22 cellular contexts compared by ENCODE assay signal in the genomic region with DNA sequence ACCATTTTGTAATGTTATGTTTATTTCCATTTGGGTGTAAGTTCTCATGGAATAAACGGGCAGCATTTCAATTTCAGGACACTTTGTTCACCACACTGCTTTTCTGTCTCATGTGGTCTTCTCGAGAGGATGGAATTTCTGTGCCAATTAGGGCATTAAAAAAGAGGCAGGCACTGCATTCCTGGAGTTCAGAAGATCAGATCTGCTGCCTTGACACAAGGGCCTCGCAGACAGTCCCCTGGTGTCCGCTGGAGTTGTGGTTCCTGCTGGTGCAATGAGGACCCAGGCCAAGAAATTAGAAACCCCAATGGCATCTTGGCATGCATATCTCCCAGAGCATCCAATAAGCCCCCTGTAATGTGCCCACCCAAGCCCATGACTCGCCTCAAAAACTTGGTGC.
DNase-seq lines count a peak whose midpoint lies in the region; TF ChIP-seq lines count a peak whose summit lies in the region.
"Had no signal": no experiment of that assay in that cellular context is flagged by ENCODE, and none has a peak within 500 bp of the region (broad histone marks: within the 10 kb centered on the region; RNA-seq: fewer than 3 reads in every experiment).

No MANE protein-coding gene starts in this region.

- H3K36me3 ChIP-seq in esophagus muscularis mucosa, result no peaks in the 10 kb centered on the region
- H3K36me3 ChIP-seq: BLaER1 treated with 17β-estradiol and CSF1 and Interleukin-3, amounts not matched to agents 10 nM and 100 nM had no signal

- peak; percentile 24 for DNase-seq in activated CD4-positive, alpha-beta T cell treated with anti-CD3 and anti-CD28 coated beads, Interleukin-2, amount 10 ng/mL, durations not matched to agents 24 days and 14 days
- DNase-seq in activated CD4-positive, alpha-beta T cell treated with anti-CD3 and anti-CD28 coated beads, Interleukin-2, amount 50 U/mL, for 48 hours, result no peak
- DNase-seq in esophagus muscularis mucosa (ENCODE audit: extremely low spot score), result peak; percentile 64
- no peak for DNase-seq in NCI-H1694 treated with DMSO at 0.1 percent for 48 hours (lab: John Stamatoyannopoulos, UW)
- DNase-seq in germinal center (ENCODE audit: low spot score), result no peak
- DNase-seq: AML-193; CD4-positive, alpha-beta T cell; CD8-positive, alpha-beta memory T cell; COR-L47; DMS 273 treated with DMSO at 0.1 percent for 48 hours; DMS153; DMS53; DMS79; DND-41; EL; GDM1 had no signal

- H3K27me3 Mint-ChIP-seq in activated CD4-positive, alpha-beta T cell treated with anti-CD3 and anti-CD28 coated beads, Interleukin-2, amount 10 ng/mL, durations not matched to agents 24 days and 14 days, result peaks cover 20% of the 10 kb centered on the region
- H3K27me3 Mint-ChIP-seq: CD4-positive, alpha-beta T cell had no signal

- TF ChIP-seq EP300 in esophagus muscularis mucosa (IDR thresholded peaks at IDR 0.05), result no peak

- intact Hi-C loops in activated CD4-positive, alpha-beta T cell treated with anti-CD3 and anti-CD28 coated beads, Interleukin-2, amount 10 ng/mL, durations not matched to agents 24 days and 14 days (cut with micrococcal nuclease), result no loop called here
- intact Hi-C loops in esophagus muscularis mucosa (cut with DNase I), result no loop called here

- H3K27me3 ChIP-seq in esophagus muscularis mucosa, result no peaks in the 10 kb centered on the region
- H3K27me3 ChIP-seq: BLaER1 treated with 17β-estradiol and CSF1 and Interleukin-3, amounts not matched to agents 10 nM and 100 nM had no signal

- H3K9me3 Mint-ChIP-seq in activated CD4-positive, alpha-beta T cell treated with anti-CD3 and anti-CD28 coated beads, Interleukin-2, amount 10 ng/mL, durations not matched to agents 24 days and 14 days, result no peaks in the 10 kb centered on the region
- H3K9me3 Mint-ChIP-seq: CD4-positive, alpha-beta T cell had no signal

- no peak overlapping the region for H3K4me3 Mint-ChIP-seq in activated CD4-positive, alpha-beta T cell treated with anti-CD3 and anti-CD28 coated beads, Interleukin-2, amount 10 ng/mL, durations not matched to agents 24 days and 14 days
- H3K4me3 Mint-ChIP-seq: B cell; CD4-positive, alpha-beta T cell; CD8-positive, alpha-beta memory T cell had no signal

- no peaks in the 10 kb centered on the region for H3K4me1 Mint-ChIP-seq in activated CD4-positive, alpha-beta T cell treated with anti-CD3 and anti-CD28 coated beads, Interleukin-2, amount 10 ng/mL, durations not matched to agents 24 days and 14 days
- H3K4me1 Mint-ChIP-seq: B cell; CD8-positive, alpha-beta memory T cell had no signal

- no peak overlapping the region for H3K27ac ChIP-seq in esophagus muscularis mucosa (replicated peaks in 1 of 4)
- H3K27ac ChIP-seq: 22Rv1; A549; BLaER1 treated with 17β-estradiol and CSF1 and Interleukin-3, amounts not matched to agents 10 nM and 100 nM; C4-2B had no signal

- no peaks in the 10 kb centered on the region for H3K4me1 ChIP-seq in esophagus muscularis mucosa
- H3K4me1 ChIP-seq: BLaER1 treated with 17β-estradiol and CSF1 and Interleukin-3, amounts not matched to agents 10 nM and 100 nM had no signal

- TF ChIP-seq POLR2A in esophagus muscularis mucosa (IDR thresholded peaks at IDR 0.05; ENCODE audit: low read depth), result no peak

- no peak for TF ChIP-seq CTCF in esophagus muscularis mucosa (IDR thresholded peaks at IDR 0.05)

- no peak overlapping the region for H3K27ac Mint-ChIP-seq in activated CD4-positive, alpha-beta T cell treated with anti-CD3 and anti-CD28 coated beads, Interleukin-2, amount 10 ng/mL, durations not matched to agents 24 days and 14 days
- H3K27ac Mint-ChIP-seq: B cell; CD4-positive, alpha-beta T cell; CD8-positive, alpha-beta memory T cell had no signal

- 82% methylated on average over 5 of the region's 5 CpGs for WGBS in esophagus muscularis mucosa

- H3K4me3 ChIP-seq in esophagus muscularis mucosa, result no peak overlapping the region
- H3K4me3 ChIP-seq: A549; BLaER1 treated with 17β-estradiol and CSF1 and Interleukin-3, amounts not matched to agents 10 nM and 100 nM; GM12878 had no signal

- peaks cover 0 to 7% (median 0%) of the 10 kb centered on the region in 4 donors for H3K9me3 ChIP-seq in esophagus muscularis mucosa
- H3K9me3 ChIP-seq: A549 had no signal

- no peaks in the 10 kb centered on the region for H3K36me3 Mint-ChIP-seq in activated CD4-positive, alpha-beta T cell treated with anti-CD3 and anti-CD28 coated beads, Interleukin-2, amount 10 ng/mL, durations not matched to agents 24 days and 14 days (ENCODE audit: low read depth)
- H3K36me3 Mint-ChIP-seq: CD8-positive, alpha-beta memory T cell had no signal

Comparison
In these comparisons a context has a peak if more than half of its experiments do, and no peak if none do; other contexts are left out.
1. DNase-seq: peak in activated CD4-positive, alpha-beta T cell treated with anti-CD3 and anti-CD28 coated beads, Interleukin-2, amount 10 ng/mL, durations not matched to agents 24 days and 14 days (single experiment) and esophagus muscularis mucosa (single experiment); none in activated CD4-positive, alpha-beta T cell treated with anti-CD3 and anti-CD28 coated beads, Interleukin-2, amount 50 U/mL, for 48 hours (0 of 2), NCI-H1694 treated with DMSO at 0.1 percent for 48 hours (single experiment) and germinal center (single experiment).